In genomic region chr10:97319671-97320479, GRCh38 we compare ENCODE assay signal across 8 cellular contexts. TPM values are rescaled to one million over a fixed set of nuclear protein-coding genes. Genes with fewer than 3 reads are reported as not detected.
DNase-seq lines count a peak whose midpoint lies in the region; ATAC-seq, FAIRE-seq and TF ChIP-seq lines count a peak whose summit lies in the region.

No MANE protein-coding gene starts in this region.

- H3K36me3 ChIP-seq in CD4-positive, alpha-beta memory T cell (ENCODE audit: insufficient read depth, low read length): no peaks in the 10 kb centered on the region
- no peaks in the 10 kb centered on the region for H3K36me3 ChIP-seq in KOPT-K1 (ENCODE audit: insufficient read depth, low read length)

- no peak for FAIRE-seq in HTR-8/SVneo (lab: Jason Lieb, UNC)

- H3K4me3 ChIP-seq in CD4-positive, alpha-beta memory T cell (ENCODE audit: low read length in 2 of 2): peak overlapping the region; percentile 49 to 84
- H3K4me3 ChIP-seq in lower leg skin (ENCODE audit: low read depth, poor library complexity, severe bottlenecking): peak overlapping the region; percentile 96

- H3K27me3 Mint-ChIP-seq in CD4-positive, alpha-beta memory T cell: peaks cover 0 to 3% of the 10 kb centered on the region in 2 donors

- WGBS in lower leg skin, 2 donors: 0 to 1% methylated on average over 13 to 47 of the region's 83 CpGs

- peak overlapping the region; percentile 93 to 96 (median 94) for H3K27ac Mint-ChIP-seq in CD4-positive, alpha-beta memory T cell

- no peak for TF ChIP-seq POLR2A in lower leg skin (IDR thresholded peaks at IDR 0.05)

- ATAC-seq in GM21381 (IDR thresholded peaks at IDR 0.05; ENCODE audit: unreplicated experiment): peak; percentile 42

- H3K4me3 Mint-ChIP-seq in CD4-positive, alpha-beta memory T cell: peak overlapping the region; percentile 90 to 98 (median 92)

- TF ChIP-seq CTCF in lower leg skin (IDR thresholded peaks at IDR 0.05): no peak

- intact Hi-C loops in CD4-positive, alpha-beta memory T cell (cut with micrococcal nuclease): loop anchor here (1.0 to 10.0 kb wide), 6 partner anchors 14 to 485 kb away; partner anchors contain the start of genes ARHGAP19, FRAT2, LCOR and MMS19
- intact Hi-C loops in lower leg skin (cut with DNase I; ENCODE audit: low total_unique reads): no loop called here

- H3K27ac ChIP-seq in CD4-positive, alpha-beta memory T cell (ENCODE audit: low read depth, low read length): peak overlapping the region; percentile 99
- H3K27ac ChIP-seq in KOPT-K1 (ENCODE audit: low read depth, low read length, poor library complexity, severe bottlenecking): peak overlapping the region; percentile 86

- POLR2A ChIA-PET in CD4-positive, alpha-beta memory T cell (lab: Charles Lee; ENCODE audit: partially characterized antibody): interaction anchor here (0.5 to 7.6 kb wide), 21 partner anchors 11 to 1190 kb away, joined by 3 to 265 read pairs (median 5); partner anchors contain the start of genes ARHGAP19, AVPI1, FRAT2 and R3HCC1L

- DNase-seq in CD4-positive, alpha-beta memory T cell: peak; percentile 61 to 72 (median 67)
- peak; percentile 73 for DNase-seq in activated CD4-positive, alpha-beta T cell treated with anti-CD3 and anti-CD28 coated beads for 48 hours
- peak; percentile 7 for DNase-seq in cortex of kidney (lab: John Stamatoyannopoulos, UW)
- DNase-seq in lower leg skin (ENCODE audit: low spot score in 2 of 2): peak in 1 of 2 donors; percentile 90
- peak; percentile 48 for DNase-seq in stimulated activated CD8-positive, alpha-beta memory T cell treated with anti-CD3 and anti-CD28 coated beads, Interleukin-12 subunit alpha, Interleukin-12 subunit beta, amount 100 ng/mL, for 1 hour (ENCODE audit: low read depth)
- DNase-seq in HTR-8/SVneo (ENCODE audit: insufficient read length, low spot score): no peak

- peaks cover 16 to 44% (median 31%) of the 10 kb centered on the region in 4 donors for H3K4me1 Mint-ChIP-seq in CD4-positive, alpha-beta memory T cell

- no peaks in the 10 kb centered on the region for H3K27me3 ChIP-seq in CD4-positive, alpha-beta memory T cell (ENCODE audit: insufficient read depth, low read length)

- H3K36me3 Mint-ChIP-seq in CD4-positive, alpha-beta memory T cell: peaks cover 0 to 17% of the 10 kb centered on the region in 2 donors

- CTCF ChIA-PET in CD4-positive, alpha-beta memory T cell (lab: Charles Lee; ENCODE audit: partially characterized antibody): interaction anchor here (0.7 to 3.5 kb wide), 11 partner anchors 9 to 81 kb away, joined by 3 to 18 read pairs (median 5); partner anchors contain the start of genes ARHGAP19, FRAT2 and RRP12

- H3K9me3 ChIP-seq in CD4-positive, alpha-beta memory T cell (ENCODE audit: control insufficient read depth in 1 of 2, low read length in 2 of 2): no peaks in the 10 kb centered on the region
- H3K9me3 ChIP-seq in KOPT-K1 (ENCODE audit: insufficient read depth, low read length, poor library complexity, severe bottlenecking): no peaks in the 10 kb centered on the region

- peaks cover 21% of the 10 kb centered on the region for H3K4me1 ChIP-seq in CD4-positive, alpha-beta memory T cell (ENCODE audit: insufficient read depth, low read length)

- H3K9me3 Mint-ChIP-seq in CD4-positive, alpha-beta memory T cell: peaks cover 0 to 1% (median 0%) of the 10 kb centered on the region in 8 donors

RNA-seq across cellular contexts. Expression of gene FRAT1, which starts 0.8 kb away (rescaled TPM):
- total RNA-seq in CD4-positive, alpha-beta memory T cell: 10 to 100 TPM; 20.2 to 21.8 TPM
- 10 to 100 TPM in 1 of 2 donors, 1 to 10 TPM in 1; 9.0 to 12.5 TPM for polyA plus RNA-seq in CD4-positive, alpha-beta memory T cell
- 10 to 100 TPM in 2 of 4 donors, 1 to 10 TPM in 2; 4.6 to 16.9 (median 9.4) TPM for total RNA-seq in lower leg skin

RNA-seq across cellular contexts. Expression of gene FRAT2, which starts 14.7 kb away (rescaled TPM):
- total RNA-seq in CD4-positive, alpha-beta memory T cell: 10 to 100 TPM; 28.7 to 30.4 TPM
- polyA plus RNA-seq in CD4-positive, alpha-beta memory T cell: 10 to 100 TPM; 13.1 to 15.6 TPM
- 10 to 100 TPM; 40.9 to 62.0 (median 57.7) TPM for total RNA-seq in lower leg skin

RNA-seq across cellular contexts. Expression of gene ARHGAP19, which starts 27.4 kb away (rescaled TPM):
- total RNA-seq in CD4-positive, alpha-beta memory T cell: 10 to 100 TPM; 17.0 to 19.3 TPM
- polyA plus RNA-seq in CD4-positive, alpha-beta memory T cell: 1 to 10 TPM; 6.8 to 9.4 TPM
- total RNA-seq in lower leg skin: 1 to 10 TPM; 7.7 to 8.5 (median 8.2) TPM
